ENCODE assay signal across 10 cellular contexts in genomic region chrX:32176510-32176909, GRCh38.
"Had no signal": no experiment of that assay in that cellular context is flagged by ENCODE, and none has a peak within 500 bp of the region (broad histone marks: within the 10 kb centered on the region; RNA-seq: fewer than 3 reads in every experiment).

No MANE protein-coding gene starts in this region.

- H3K9me3 ChIP-seq: HAP-1 had no signal

- H3K4me3 ChIP-seq: GM23248, HAP-1, K562 had no signal

- DNase-seq: GM23248, GOT3, H7, HFFc6, IMR-90, KG1 had no signal

- H3K36me3 ChIP-seq: HAP-1 had no signal

- ATAC-seq: HCT116, K562 had no signal

- H3K4me1 ChIP-seq: HAP-1 had no signal

- FAIRE-seq: K562 had no signal

- H3K27ac ChIP-seq: GM23248, HL-60 had no signal
